In genomic region chr14:81220488-81220766, GRCh38 we compare ENCODE assay signal across 8 cellular contexts. TPM values are rescaled to one million over a fixed set of nuclear protein-coding genes. Genes with fewer than 3 reads are reported as not detected.
DNase-seq lines count a peak whose midpoint lies in the region; ATAC-seq and TF ChIP-seq lines count a peak whose summit lies in the region.

No MANE protein-coding gene starts in this region.

- no peak for TF ChIP-seq EP300 in tibial nerve (IDR thresholded peaks at IDR 0.05)

- H3K27ac ChIP-seq in liver (ENCODE audit: low read depth in 1 of 2, low read length in 2 of 2) (peak overlapping the region; percentile 99), tibial nerve (peak overlapping the region; percentile 93 to 100 (median 97))

- ATAC-seq in activated T-cell treated with anti-CD3 and anti-CD28 coated beads, Interleukin-2, amount 50 U/mL, for 4 hours: no peak
- no peak for ATAC-seq in HG03039 (IDR thresholded peaks at IDR 0.05; ENCODE audit: unreplicated experiment)
- ATAC-seq in HG03439 (IDR thresholded peaks at IDR 0.05; ENCODE audit: unreplicated experiment): no peak

- H3K4me1 ChIP-seq in liver (ENCODE audit: control insufficient read depth in 4 of 4, insufficient read depth in 4 of 4, low read length in 3 of 4) (peaks cover 7 to 36% (median 21%) of the 10 kb centered on the region in 4 donors), tibial nerve (peaks cover 0 to 41% (median 18%) of the 10 kb centered on the region in 4 donors)

- H3K27me3 Mint-ChIP-seq in activated T-cell treated with anti-CD3 and anti-CD28 coated beads, Interleukin-2, amount 50 U/mL, for 4 hours (ENCODE audit: low read depth): no peaks in the 10 kb centered on the region

- H3K4me3 Mint-ChIP-seq in activated T-cell treated with anti-CD3 and anti-CD28 coated beads, Interleukin-2, amount 50 U/mL, for 4 hours: peak overlapping the region; percentile 97

- TF ChIP-seq CTCF in liver (IDR thresholded peaks at IDR 0.05; ENCODE audit: low read depth, low read length, missing input control) (no peak), tibial nerve (IDR thresholded peaks at IDR 0.05) (no peak)

- no peak for TF ChIP-seq RAD21 in liver (IDR thresholded peaks at IDR 0.05)

- H3K27me3 ChIP-seq in liver (ENCODE audit: control insufficient read depth in 4 of 4, insufficient read depth in 4 of 4, low read length in 3 of 4): no peaks in the 10 kb centered on the region
- no peaks in the 10 kb centered on the region for H3K27me3 ChIP-seq in tibial nerve

- WGBS in liver: under 1% methylated on average over 10 of the region's 10 CpGs
- WGBS in tibial nerve, 2 donors: 0% methylated on average over 10 of the region's 10 CpGs

- DNase-seq in activated T-cell treated with anti-CD3 and anti-CD28 coated beads, Interleukin-2, amount 50 U/mL, for 4 hours: no peak
- no peak for DNase-seq in activated T-cell treated with anti-CD3 and anti-CD28 coated beads for 4 hours
- peak; percentile 13 for DNase-seq in amniotic epithelial cell (ENCODE audit: low read depth)
- no peak for DNase-seq in tibial nerve (ENCODE audit: low spot score in 2 of 2)
- DNase-seq in NOMO-1 (lab: John Stamatoyannopoulos, UW; ENCODE audit: unreplicated experiment in 2 of 2): no peak

- peak overlapping the region; percentile 79 to 91 for H3K9ac ChIP-seq in liver (ENCODE audit: low read depth in 1 of 2, low read length in 2 of 2)

- no peaks in the 10 kb centered on the region for H3K9me3 ChIP-seq in liver (ENCODE audit: control insufficient read depth in 4 of 4, low read length in 3 of 4)
- no peaks in the 10 kb centered on the region for H3K9me3 ChIP-seq in tibial nerve

- peaks cover 14% of the 10 kb centered on the region for H3K36me3 Mint-ChIP-seq in activated T-cell treated with anti-CD3 and anti-CD28 coated beads, Interleukin-2, amount 50 U/mL, for 4 hours (ENCODE audit: insufficient read depth)

- H3K4me1 Mint-ChIP-seq in activated T-cell treated with anti-CD3 and anti-CD28 coated beads, Interleukin-2, amount 50 U/mL, for 4 hours (ENCODE audit: low read depth): peaks cover 40% of the 10 kb centered on the region

- peaks cover 2 to 5% (median 4%) of the 10 kb centered on the region in 4 donors for H3K36me3 ChIP-seq in liver (ENCODE audit: control insufficient read depth in 4 of 4, insufficient read depth in 3 of 4, low read depth in 1 of 4, low read length in 3 of 4)
- peaks cover 0 to 9% (median 0%) of the 10 kb centered on the region in 3 donors for H3K36me3 ChIP-seq in tibial nerve

- H3K4me3 ChIP-seq in liver (ENCODE audit: low read depth in 1 of 3, low read length in 3 of 3) (peak overlapping the region; percentile 74 to 94 (median 74)), tibial nerve (peak overlapping the region; percentile 69 to 89 (median 81))

- TF ChIP-seq POLR2A in tibial nerve (IDR thresholded peaks at IDR 0.05): no peak

- H3K9me3 Mint-ChIP-seq in activated T-cell treated with anti-CD3 and anti-CD28 coated beads, Interleukin-2, amount 50 U/mL, for 4 hours: no peaks in the 10 kb centered on the region

TF ChIP-seq in liver, 16 proteins besides CTCF, POLR2A, EP300 and RAD21:
- TF ChIP-seq FOXA1 (IDR thresholded peaks at IDR 0.05) (no peak), NR2F2 (IDR thresholded peaks at IDR 0.05) (no peak), RXRA (IDR thresholded peaks at IDR 0.05) (no peak), FOXA2 (IDR thresholded peaks at IDR 0.05) (no peak), EGR1 (IDR thresholded peaks at IDR 0.05; ENCODE audit: low read depth in 2 of 2) (no peak), SP1 (IDR thresholded peaks at IDR 0.05) (no peak), GABPA (IDR thresholded peaks at IDR 0.05 in 1 of 2, conservative IDR thresholded peaks at IDR 0.05 in 1 of 2) (no peak), TAF1 (conservative IDR thresholded peaks at IDR 0.05) (no peak)

RNA-seq across cellular contexts. Expression of gene GTF2A1, which starts 0.3 kb away (rescaled TPM):
- total RNA-seq in activated T-cell treated with anti-CD3 and anti-CD28 coated beads, Interleukin-2, amount 50 U/mL, for 4 hours: 10 to 100 TPM; 42.8 to 44.4 (median 43.4) TPM
- total RNA-seq in liver: 10 to 100 TPM; 13.6 to 22.1 TPM
- 1 to 10 TPM; 2.9 to 5.8 TPM for polyA plus RNA-seq in liver
- 10 to 100 TPM; 20.7 to 27.3 (median 26.2) TPM for total RNA-seq in tibial nerve
